ENCODE assay signal across 25 cellular contexts in genomic region chr19:11832253-11832912, GRCh38. TPM values are rescaled to one million over a fixed set of nuclear protein-coding genes. Genes with fewer than 3 reads are reported as not detected.
DNase-seq lines count a peak whose midpoint lies in the region; ATAC-seq, FAIRE-seq and TF ChIP-seq lines count a peak whose summit lies in the region.
"Had no signal": no experiment of that assay in that cellular context is flagged by ENCODE, and none has a peak within 500 bp of the region (broad histone marks: within the 10 kb centered on the region; RNA-seq: fewer than 3 reads in every experiment).

No MANE protein-coding gene starts in this region.

- ATAC-seq in K562, result no peak
- no peak for ATAC-seq in HG03520 (IDR thresholded peaks at IDR 0.05; ENCODE audit: unreplicated experiment)
- no peak for ATAC-seq in HG03095 (IDR thresholded peaks at IDR 0.05; ENCODE audit: unreplicated experiment)
- ATAC-seq: A549, HepG2, Panc1 had no signal

- H3K9ac ChIP-seq in HUES48 (ENCODE audit: low read depth, low read length) (no peak overlapping the region), K562 (ENCODE audit: insufficient read depth in 1 of 2, low read depth in 2 of 2, low read length in 2 of 2) (no peak overlapping the region), skeletal muscle tissue (ENCODE audit: low read depth in 1 of 3, low read length in 3 of 3) (no peak overlapping the region)
- H3K9ac ChIP-seq: SK-N-SH had no signal

- H3K27ac ChIP-seq in HUES48 (ENCODE audit: low read depth, low read length) (no peak overlapping the region), K562 (ENCODE audit: extremely low read depth, low read depth, low read length) (no peak overlapping the region), skeletal muscle tissue (ENCODE audit: low read depth, low read length) (no peak overlapping the region)
- H3K27ac ChIP-seq: A549 had no signal

- in situ Hi-C loops in K562 (cut with MboI), result no loop called here

- H3K4me2 ChIP-seq in K562 (ENCODE audit: insufficient read depth, low read length), result no peak overlapping the region
- H3K4me2 ChIP-seq: A549, SK-N-SH had no signal

- H3K4me1 ChIP-seq in HUES48 (ENCODE audit: control insufficient read depth, insufficient read depth, low read length) (no peaks in the 10 kb centered on the region), K562 (replicated peaks in 1 of 2; ENCODE audit: control insufficient read depth in 2 of 2, insufficient read depth in 2 of 2, low read length in 2 of 2) (peaks cover 4 to 7% of the 10 kb centered on the region in 2 experiments; a peak in 3 of 5 replicates), skeletal muscle tissue (ENCODE audit: control insufficient read depth in 3 of 3, insufficient read depth in 3 of 3, low read length in 3 of 3) (no peaks in the 10 kb centered on the region)
- H3K4me1 ChIP-seq: A549, Caco-2 had no signal

- CTCF ChIA-PET in K562 (lab: Yijun Ruan, JAX; ENCODE audit: low intra/inter-chr PET ratio), result interaction anchor here (0.6 kb wide), 1 partner anchor 574 kb away, joined by 3 read pairs; no protein-coding TSS in a partner anchor

- intact Hi-C loops in K562 (cut with micrococcal nuclease), result no loop called here

- POLR2A ChIA-PET in K562 (lab: Yijun Ruan, JAX), result no interaction called here

- TF ChIP-seq EP300 in K562 (IDR thresholded peaks at IDR 0.05; ENCODE audit: low read length), result no peak

- H3K4me3 ChIP-seq in HUES48 (ENCODE audit: low read depth, low read length) (peak overlapping the region; percentile 29), K562 (no peak overlapping the region), skeletal muscle tissue (ENCODE audit: low read length in 3 of 3) (peak overlapping the region in 2 of 3 donors; percentile 27 to 61), H7 (ENCODE audit: insufficient read depth, low read depth, low read length) (no peak overlapping the region)
- H3K4me3 ChIP-seq: A549 had no signal

- 97% methylated on average over 8 of the region's 8 CpGs for whole genome bisulfite sequencing in K562 (ENCODE audit: insufficient coverage, low coverage, missing lambda C conversion rate)

- H3K36me3 ChIP-seq in HUES48 (ENCODE audit: control insufficient read depth, insufficient read depth, low read length), result peaks cover 18% of the 10 kb centered on the region
- H3K36me3 ChIP-seq in K562 (ENCODE audit: control insufficient read depth, insufficient read depth, low read length), result peaks cover 73% of the 10 kb centered on the region
- H3K36me3 ChIP-seq in skeletal muscle tissue (ENCODE audit: control insufficient read depth in 3 of 3, insufficient read depth in 3 of 3, low read length in 3 of 3), result peaks cover 30 to 45% (median 32%) of the 10 kb centered on the region in 3 donors
- H3K36me3 ChIP-seq in H7 (replicated peaks; ENCODE audit: control insufficient read depth, insufficient read depth, low read length), result peaks cover 1% of the 10 kb centered on the region; the same call in 1 of the 2 replicates

- BruUV-seq in K562 (replicated peaks; lab: Mats Ljungman, UMichigan), result no TSS peak

- no peak for TF ChIP-seq RAD21 in K562 (CRISPR knock-in tag; conservative IDR thresholded peaks at IDR 0.05 in 1 of 2, IDR thresholded peaks at IDR 0.05 in 1 of 2)

- H3K27me3 ChIP-seq in HUES48 (ENCODE audit: control insufficient read depth, insufficient read depth, low read length), result no peaks in the 10 kb centered on the region
- no peaks in the 10 kb centered on the region for H3K27me3 ChIP-seq in K562 (ENCODE audit: control insufficient read depth in 2 of 2, insufficient read depth in 2 of 2, low read length in 2 of 2)
- no peaks in the 10 kb centered on the region for H3K27me3 ChIP-seq in skeletal muscle tissue (ENCODE audit: control insufficient read depth in 3 of 3, insufficient read depth in 3 of 3, low read length in 3 of 3)
- H3K27me3 ChIP-seq in H7 (ENCODE audit: control insufficient read depth, insufficient read depth, low read length), result no peaks in the 10 kb centered on the region

- peaks cover 63% of the 10 kb centered on the region for H3K9me3 ChIP-seq in HUES48 (ENCODE audit: control insufficient read depth, insufficient read depth, low read length)
- peaks cover 47% of the 10 kb centered on the region for H3K9me3 ChIP-seq in K562 (replicated peaks; ENCODE audit: control insufficient read depth, insufficient read depth, low read depth, low read length)
- peaks cover 11 to 28% (median 14%) of the 10 kb centered on the region in 3 donors for H3K9me3 ChIP-seq in skeletal muscle tissue (ENCODE audit: control insufficient read depth in 3 of 3, low read length in 3 of 3)

- peaks cover 11% of the 10 kb centered on the region; the same call in 2 of the 3 replicates for H3K79me2 ChIP-seq in K562 (ENCODE audit: control insufficient read depth, insufficient read depth, low read length)

- TF ChIP-seq CTCF in K562 (IDR thresholded peaks at IDR 0.05 in 2 of 3, conservative IDR thresholded peaks at IDR 0.05 in 1 of 3; ENCODE audit: insufficient read depth in 2 of 3, low read depth in 1 of 3, low read length in 3 of 3), result no peak
- TF ChIP-seq CTCF in D721Med (IDR thresholded peaks at IDR 0.05; ENCODE audit: insufficient read depth, missing control alignments), result no peak

- H2AFZ ChIP-seq in K562 (ENCODE audit: low read depth, low read length), result no peak overlapping the region

- DNase-seq in K562 (ENCODE audit: extremely low read depth in 1 of 4, low spot score in 3 of 4) (no peak), iris pigment epithelial cell (ENCODE audit: low read depth) (peak; percentile 8), H7 (no peak), D721Med (ENCODE audit: insufficient read length, low spot score) (no peak)
- DNase-seq: Caco-2; CD4-positive, alpha-beta T cell; DND-41; KG1; NCI-H1092; NCI-H146; NCI-H2029 treated with DMSO at 0.1 percent for 48 hours; NCI-H226; NCI-H510A treated with DMSO at 0.1 percent for 48 hours; NCI-H748 treated with DMSO at 0.1 percent for 48 hours; SIG-M5; SK-N-SH had no signal

- no peaks in the 10 kb centered on the region for H4K20me1 ChIP-seq in K562 (replicated peaks; ENCODE audit: control insufficient read depth, insufficient read depth, low read length)

- FAIRE-seq in K562 (lab: Jason Lieb, UNC), result no peak
- no peak for FAIRE-seq in D721Med (lab: Jason Lieb, UNC)
- FAIRE-seq: A549, GM12891, H1, HepG2 had no signal

- H3K9me1 ChIP-seq in K562 (ENCODE audit: control insufficient read depth, insufficient read depth, low read length), result no peaks in the 10 kb centered on the region

- TF ChIP-seq POLR2A in K562 (conservative IDR thresholded peaks at IDR 0.05), result no peak

RNA-seq across cellular contexts. Expression of gene ZNF439, which starts 16.1 kb away (rescaled TPM):
- 0.30 and 0.46 TPM in 2 replicates for total RNA-seq in K562 (2011; cell fraction: chromatin; rRNA removed; ENCODE audit: low replicate concordance)
- total RNA-seq in K562 (2011; cell fraction: nucleolus; rRNA removed), result 0.17 and 0.26 TPM in 2 replicates
- total RNA-seq in K562 (2011; cell fraction: nucleoplasm; rRNA removed), result 0.29 and 0.46 TPM in 2 replicates
- total RNA-seq in K562 (2014; rRNA removed) (0.18 TPM in 1 of 2 replicates, not detected in the other), K562 (2014; rRNA removed; fragmentation: Illumina TruSeq; extraction: Trizol) (0.11 and 0.13 TPM in 2 replicates), K562 (2015; rRNA removed; fragmentation: Illumina TruSeq; extraction: Trizol) (not detected in 2 replicates), K562 (2021) (0.11 TPM in 2 replicates), skeletal muscle tissue (4.7 TPM)
- polyA plus RNA-seq in K562 (2011; rRNA removed) (0.10 and 0.16 TPM in 2 replicates), K562 (2014; fragmentation: Illumina TruSeq; extraction: Trizol) (0.07 TPM in 1 of 2 replicates, not detected in the other), K562 (2014; fragmentation: Nextera tagmentation; extraction: Ambion mirVana) (under 1 TPM in 1 of 2 experiments, not detected in 1; 0.04 TPM), K562 (2014; rRNA removed) (not detected in 2 replicates)
- not detected in 2 replicates for polyA plus RNA-seq in K562 (2011; cell fraction: cytosol; rRNA removed)
- polyA plus RNA-seq in K562 (2011; cell fraction: nucleus; rRNA removed), result 0.06 and 0.11 TPM in 2 replicates
- 0.04 and 0.07 TPM in 2 replicates for polyA plus RNA-seq in K562 (2012)
- polyA minus RNA-seq in K562 (2011; rRNA and poly(A)+ RNA removed), result 0.07 and 0.33 TPM in 2 replicates
- polyA minus RNA-seq in K562 (2011; cell fraction: cytosol; rRNA and poly(A)+ RNA removed), result not detected in 2 replicates
- not detected in 2 replicates for polyA minus RNA-seq in K562 (2011; cell fraction: nucleus; rRNA and poly(A)+ RNA removed)
- not detected in 2 replicates for total RNA-seq in H7 (2014; rRNA removed; shearing (Covaris generic))
- total RNA-seq: H1 had no signal
- polyA plus RNA-seq: A549 had no signal

RNA-seq across cellular contexts. Expression of gene ZNF440, which starts 18.3 kb away (rescaled TPM):
- 40.8 and 110 TPM in 2 replicates for total RNA-seq in K562 (2011; cell fraction: chromatin; rRNA removed; ENCODE audit: low replicate concordance)
- total RNA-seq in K562 (2011; cell fraction: nucleolus; rRNA removed), result 29.2 and 39.6 TPM in 2 replicates
- total RNA-seq in K562 (2011; cell fraction: nucleoplasm; rRNA removed), result 54.2 and 68.9 TPM in 2 replicates
- 13.4 and 18.1 TPM in 2 replicates for total RNA-seq in K562 (2014; rRNA removed)
- 32.6 and 36.4 TPM in 2 replicates for total RNA-seq in K562 (2014; rRNA removed; fragmentation: Illumina TruSeq; extraction: Trizol)
- 25.3 and 26.9 TPM in 2 replicates for total RNA-seq in K562 (2015; rRNA removed; fragmentation: Illumina TruSeq; extraction: Trizol)
- total RNA-seq in K562 (2021), result 19.1 and 19.3 TPM in 2 replicates
- 16.6 and 19.5 TPM in 2 replicates for polyA plus RNA-seq in K562 (2011; rRNA removed)
- 3.1 and 6.3 TPM in 2 replicates for polyA plus RNA-seq in K562 (2011; cell fraction: cytosol; rRNA removed)
- polyA plus RNA-seq in K562 (2011; cell fraction: nucleus; rRNA removed), result 18.1 and 18.4 TPM in 2 replicates
- 7.3 and 8.4 TPM in 2 replicates for polyA plus RNA-seq in K562 (2012)
- 12.1 and 12.7 TPM in 2 replicates for polyA plus RNA-seq in K562 (2014; fragmentation: Illumina TruSeq; extraction: Trizol)
- polyA plus RNA-seq in K562 (2014; fragmentation: Nextera tagmentation; extraction: Ambion mirVana), result 1 to 10 TPM; 5.9 to 6.1 TPM
- 12.2 and 13.3 TPM in 2 replicates for polyA plus RNA-seq in K562 (2014; rRNA removed)
- 38.9 and 51.8 TPM in 2 replicates for polyA minus RNA-seq in K562 (2011; rRNA and poly(A)+ RNA removed)
- polyA minus RNA-seq in K562 (2011; cell fraction: cytosol; rRNA and poly(A)+ RNA removed), result 20.8 and 30.1 TPM in 2 replicates
- 12.4 and 22.0 TPM in 2 replicates for polyA minus RNA-seq in K562 (2011; cell fraction: nucleus; rRNA and poly(A)+ RNA removed)
- total RNA-seq in skeletal muscle tissue, result 6.3 TPM
- total RNA-seq in H7 (2014; rRNA removed; shearing (Covaris generic)), result 0.55 TPM in 1 of 2 replicates, not detected in the other

RNA-seq across cellular contexts. Expression of gene ZNF491, which starts 34.1 kb away (rescaled TPM):
- total RNA-seq in K562 (2011; cell fraction: chromatin; rRNA removed; ENCODE audit: low replicate concordance), result 2.3 and 4.6 TPM in 2 replicates
- total RNA-seq in K562 (2011; cell fraction: nucleolus; rRNA removed), result 0.83 and 2.2 TPM in 2 replicates
- 3.0 and 3.8 TPM in 2 replicates for total RNA-seq in K562 (2011; cell fraction: nucleoplasm; rRNA removed)
- total RNA-seq in K562 (2014; rRNA removed) (0.27 and 0.53 TPM in 2 replicates), K562 (2014; rRNA removed; fragmentation: Illumina TruSeq; extraction: Trizol) (0.61 and 0.95 TPM in 2 replicates), K562 (2015; rRNA removed; fragmentation: Illumina TruSeq; extraction: Trizol) (0.34 and 0.65 TPM in 2 replicates), K562 (2021) (0.38 and 0.51 TPM in 2 replicates), skeletal muscle tissue (7.8 TPM)
- polyA plus RNA-seq in K562 (2011; rRNA removed) (0.56 and 0.70 TPM in 2 replicates), K562 (2014; fragmentation: Illumina TruSeq; extraction: Trizol) (0.25 and 0.28 TPM in 2 replicates), K562 (2014; fragmentation: Nextera tagmentation; extraction: Ambion mirVana) (under 1 TPM in 1 of 2 experiments, not detected in 1; 0.24 TPM), K562 (2014; rRNA removed) (0.19 and 0.22 TPM in 2 replicates)
- 0.29 TPM in 1 of 2 replicates, not detected in the other for polyA plus RNA-seq in K562 (2011; cell fraction: cytosol; rRNA removed)
- 0.63 and 1.5 TPM in 2 replicates for polyA plus RNA-seq in K562 (2011; cell fraction: nucleus; rRNA removed)
- 0.18 and 0.42 TPM in 2 replicates for polyA plus RNA-seq in K562 (2012)
- polyA minus RNA-seq in K562 (2011; rRNA and poly(A)+ RNA removed), result 1.6 and 2.8 TPM in 2 replicates
- 0.55 TPM in 1 of 2 replicates, not detected in the other for polyA minus RNA-seq in K562 (2011; cell fraction: cytosol; rRNA and poly(A)+ RNA removed)
- 0.94 and 1.6 TPM in 2 replicates for polyA minus RNA-seq in K562 (2011; cell fraction: nucleus; rRNA and poly(A)+ RNA removed)
- total RNA-seq in H7 (2014; rRNA removed; shearing (Covaris generic)), result 0.03 TPM in 1 of 2 replicates, not detected in the other
- polyA plus RNA-seq: A549 had no signal

RNA-seq across cellular contexts. Expression of gene ZNF69, which starts 55.2 kb away (rescaled TPM):
- total RNA-seq in K562 (2011; cell fraction: chromatin; rRNA removed; ENCODE audit: low replicate concordance), result 6.6 and 20.9 TPM in 2 replicates
- 4.0 and 7.0 TPM in 2 replicates for total RNA-seq in K562 (2011; cell fraction: nucleolus; rRNA removed)
- total RNA-seq in K562 (2011; cell fraction: nucleoplasm; rRNA removed), result 8.7 and 10.8 TPM in 2 replicates
- total RNA-seq in K562 (2014; rRNA removed) (2.2 and 2.3 TPM in 2 replicates), K562 (2014; rRNA removed; fragmentation: Illumina TruSeq; extraction: Trizol) (5.0 and 5.4 TPM in 2 replicates), K562 (2015; rRNA removed; fragmentation: Illumina TruSeq; extraction: Trizol) (4.6 and 5.4 TPM in 2 replicates), K562 (2021) (2.6 and 4.1 TPM in 2 replicates), skeletal muscle tissue (3.7 TPM)
- polyA plus RNA-seq in K562 (2011; rRNA removed) (2.8 and 3.6 TPM in 2 replicates), K562 (2014; fragmentation: Illumina TruSeq; extraction: Trizol) (2.5 and 3.3 TPM in 2 replicates), K562 (2014; fragmentation: Nextera tagmentation; extraction: Ambion mirVana) (1 to 10 TPM; 3.5 to 4.8 TPM), K562 (2014; rRNA removed) (1.4 and 5.4 TPM in 2 replicates)
- polyA plus RNA-seq in K562 (2011; cell fraction: cytosol; rRNA removed), result 2.0 and 2.1 TPM in 2 replicates
- 2.1 and 2.9 TPM in 2 replicates for polyA plus RNA-seq in K562 (2011; cell fraction: nucleus; rRNA removed)
- 2.9 and 3.2 TPM in 2 replicates for polyA plus RNA-seq in K562 (2012)
- polyA minus RNA-seq in K562 (2011; rRNA and poly(A)+ RNA removed), result 7.5 and 13.9 TPM in 2 replicates
- 3.0 and 3.8 TPM in 2 replicates for polyA minus RNA-seq in K562 (2011; cell fraction: cytosol; rRNA and poly(A)+ RNA removed)
- polyA minus RNA-seq in K562 (2011; cell fraction: nucleus; rRNA and poly(A)+ RNA removed), result 3.5 and 7.0 TPM in 2 replicates
- total RNA-seq in H7 (2014; rRNA removed; shearing (Covaris generic)), result 0.07 TPM in 1 of 2 replicates, not detected in the other
- polyA plus RNA-seq: A549 had no signal

Comparison
In these comparisons a context has a peak if more than half of its experiments do, and no peak if none do; other contexts are left out.
1. H3K4me3 ChIP-seq: peak in HUES48 (single experiment) and skeletal muscle tissue (2 of 3); none in K562 (single experiment) and H7 (single experiment).